ENCODE assay signal across 22 cellular contexts in genomic region chr19:10678813-10679212, GRCh38.
"Had no signal": no experiment of that assay in that cellular context is flagged by ENCODE, and none has a peak within 500 bp of the region (broad histone marks: within the 10 kb centered on the region; RNA-seq: fewer than 3 reads in every experiment).

No MANE protein-coding gene starts in this region.

- H3K9me3 Mint-ChIP-seq: activated CD4-positive, alpha-beta memory T cell treated with anti-CD3 and anti-CD28 coated beads for 36 hours; activated CD4-positive, alpha-beta T cell treated with anti-CD3 and anti-CD28 coated beads, Interleukin-2, amount 10 ng/mL, durations not matched to agents 24 days and 14 days; nephron progenitor cell had no signal

- H3K27ac ChIP-seq: colonic mucosa, left ventricle myocardium inferior, pancreas, prostate gland, transverse colon had no signal

- H3K4me3 ChIP-seq: colonic mucosa, left ventricle myocardium inferior, pancreas, prostate gland, transverse colon had no signal

- FAIRE-seq: bronchial epithelial cell, frontal cortex, pancreas had no signal

- H3K27ac Mint-ChIP-seq: activated CD4-positive, alpha-beta memory T cell treated with anti-CD3 and anti-CD28 coated beads for 36 hours; activated CD4-positive, alpha-beta T cell treated with anti-CD3 and anti-CD28 coated beads, Interleukin-2, amount 10 ng/mL, durations not matched to agents 24 days and 14 days; activated CD8-positive, alpha-beta memory T cell treated with anti-CD3 and anti-CD28 coated beads, Interleukin-2, amount 10 ng/mL, durations not matched to agents 7 days and 5 days; activated naive CD8-positive, alpha-beta T cell had no signal

- H3K36me3 Mint-ChIP-seq: activated naive CD8-positive, alpha-beta T cell had no signal

- H3K4me1 ChIP-seq: colonic mucosa, prostate gland, transverse colon had no signal

- H3K9me3 ChIP-seq: colonic mucosa, left ventricle myocardium inferior, pancreas, prostate gland, transverse colon had no signal

- H3K27me3 ChIP-seq: colonic mucosa, pancreas, transverse colon had no signal

- H3K4me1 Mint-ChIP-seq: activated CD4-positive, alpha-beta T cell treated with anti-CD3 and anti-CD28 coated beads, Interleukin-2, amount 10 ng/mL, durations not matched to agents 24 days and 14 days; activated CD8-positive, alpha-beta memory T cell treated with anti-CD3 and anti-CD28 coated beads, Interleukin-2, amount 10 ng/mL, durations not matched to agents 7 days and 5 days; nephron progenitor cell had no signal

- H3K4me3 Mint-ChIP-seq: activated CD4-positive, alpha-beta memory T cell treated with anti-CD3 and anti-CD28 coated beads for 36 hours; activated CD4-positive, alpha-beta T cell treated with anti-CD3 and anti-CD28 coated beads, Interleukin-2, amount 10 ng/mL, durations not matched to agents 24 days and 14 days; activated CD8-positive, alpha-beta memory T cell treated with anti-CD3 and anti-CD28 coated beads, Interleukin-2, amount 10 ng/mL, durations not matched to agents 7 days and 5 days; activated naive CD8-positive, alpha-beta T cell; nephron progenitor cell had no signal

- DNase-seq: activated CD4-positive, alpha-beta memory T cell treated with anti-CD3 and anti-CD28 coated beads for 36 hours; activated CD4-positive, alpha-beta T cell treated with anti-CD3 and anti-CD28 coated beads, Interleukin-2, amount 10 ng/mL, durations not matched to agents 24 days and 14 days; activated CD8-positive, alpha-beta memory T cell treated with anti-CD3 and anti-CD28 coated beads, Interleukin-2, amount 10 ng/mL, durations not matched to agents 7 days and 5 days; activated effector memory CD4-positive, alpha-beta T cell treated with Interleukin-2 at 50 U/mL for 16 hours; activated naive CD4-positive, alpha-beta T cell treated with Interleukin-2 at 50 U/mL for 16 hours; anterior cingulate cortex; cerebellar nuclear complex; colonic mucosa; effector CD8-positive, alpha-beta T cell; islet precursor cell; left ventricle myocardium inferior; nephron progenitor cell; nucleus accumbens; pancreas; stimulated activated naive CD4-positive, alpha-beta T cell; T-helper 1 cell; transverse colon had no signal

- ATAC-seq: activated CD4-positive, CD25-positive, alpha-beta regulatory T cell treated with anti-CD3 and anti-CD28 coated beads, Interleukin-2, amount 50 U/mL, for 24 hours; activated CD8-positive, alpha-beta memory T cell treated with anti-CD3 and anti-CD28 coated beads, Interleukin-2, amount 10 ng/mL, durations not matched to agents 7 days and 5 days; pancreas had no signal

- H3K27me3 Mint-ChIP-seq: activated CD4-positive, alpha-beta memory T cell treated with anti-CD3 and anti-CD28 coated beads for 36 hours; activated CD4-positive, alpha-beta T cell treated with anti-CD3 and anti-CD28 coated beads, Interleukin-2, amount 10 ng/mL, durations not matched to agents 24 days and 14 days; activated CD8-positive, alpha-beta memory T cell treated with anti-CD3 and anti-CD28 coated beads, Interleukin-2, amount 10 ng/mL, durations not matched to agents 7 days and 5 days; activated naive CD8-positive, alpha-beta T cell had no signal
